ENCODE assay signal across 8 cellular contexts in genomic region chr16:30896890-30897730, GRCh38. TPM values are rescaled to one million over a fixed set of nuclear protein-coding genes. Genes with fewer than 3 reads are reported as not detected.
DNase-seq lines count a peak whose midpoint lies in the region; ATAC-seq and TF ChIP-seq lines count a peak whose summit lies in the region.

No MANE protein-coding gene starts in this region.

- H3K4me3 Mint-ChIP-seq in CD4-positive, CD25-positive, alpha-beta regulatory T cell: peak overlapping the region; percentile 54 to 93 (median 66)
- peak overlapping the region; percentile 63 for H3K4me3 Mint-ChIP-seq in activated CD4-positive, alpha-beta memory T cell treated with anti-CD3 and anti-CD28 coated beads, Interleukin-2, amount 10 ng/mL, durations not matched to agents 7 days and 5 days

- peaks cover 15 to 58% (median 24%) of the 10 kb centered on the region in 4 donors for H3K4me1 Mint-ChIP-seq in CD4-positive, CD25-positive, alpha-beta regulatory T cell
- H3K4me1 Mint-ChIP-seq in activated CD4-positive, alpha-beta memory T cell treated with anti-CD3 and anti-CD28 coated beads, Interleukin-2, amount 10 ng/mL, durations not matched to agents 7 days and 5 days: peaks cover 58% of the 10 kb centered on the region

- 8% methylated on average over 20 of the region's 31 CpGs for WGBS in right lobe of liver (ENCODE audit: insufficient coverage, low coverage, low lambda C conversion rate, missing lambda C conversion rate)

- TF ChIP-seq POLR2A in right lobe of liver (IDR thresholded peaks at IDR 0.05): no peak

- H3K4me3 ChIP-seq in CD4-positive, CD25-positive, alpha-beta regulatory T cell (ENCODE audit: low read depth, low read length): peak overlapping the region; percentile 37
- peak overlapping the region; percentile 33 to 73 (median 60) for H3K4me3 ChIP-seq in dorsolateral prefrontal cortex
- H3K4me3 ChIP-seq in right lobe of liver: peak overlapping the region; percentile 38 to 56 (median 39)

- H3K9me3 Mint-ChIP-seq in CD4-positive, CD25-positive, alpha-beta regulatory T cell: no peaks in the 10 kb centered on the region
- H3K9me3 Mint-ChIP-seq in activated CD4-positive, alpha-beta memory T cell treated with anti-CD3 and anti-CD28 coated beads, Interleukin-2, amount 10 ng/mL, durations not matched to agents 7 days and 5 days: no peaks in the 10 kb centered on the region

- ATAC-seq in CD4-positive, CD25-positive, alpha-beta regulatory T cell (ENCODE audit: low read depth in 2 of 2): peak; percentile 56 to 59
- ATAC-seq in right lobe of liver: peak; percentile 74 to 78 (median 74)

- peak overlapping the region; percentile 51 for H3K27ac ChIP-seq in CD4-positive, CD25-positive, alpha-beta regulatory T cell (ENCODE audit: insufficient read depth, low read length, poor library complexity, severe bottlenecking)
- H3K27ac ChIP-seq in dorsolateral prefrontal cortex: peak overlapping the region; percentile 39 to 97 (median 92)
- H3K27ac ChIP-seq in right lobe of liver: peak overlapping the region; percentile 77 to 89 (median 88)

- intact Hi-C loops in dorsolateral prefrontal cortex (cut with DNase I) (loop anchor here (2.0 to 10.0 kb wide), 3 partner anchors 26 to 202 kb away; partner anchors contain the start of genes FBXL19 (in 1 of the 2) and SRCAP (in 1 of the 2)), right lobe of liver (cut with DNase I) (no loop called here)

- H3K36me3 Mint-ChIP-seq in CD4-positive, CD25-positive, alpha-beta regulatory T cell: no peaks in the 10 kb centered on the region
- no peaks in the 10 kb centered on the region for H3K36me3 Mint-ChIP-seq in activated CD4-positive, alpha-beta memory T cell treated with anti-CD3 and anti-CD28 coated beads, Interleukin-2, amount 10 ng/mL, durations not matched to agents 7 days and 5 days (ENCODE audit: low read depth)

- peaks cover 36% of the 10 kb centered on the region for H3K4me1 ChIP-seq in CD4-positive, CD25-positive, alpha-beta regulatory T cell (ENCODE audit: control insufficient read depth, insufficient read depth, low read length, poor library complexity, severe bottlenecking)
- peaks cover 0 to 22% (median 3%) of the 10 kb centered on the region in 4 donors for H3K4me1 ChIP-seq in right lobe of liver

- no peaks in the 10 kb centered on the region for H3K27me3 ChIP-seq in CD4-positive, CD25-positive, alpha-beta regulatory T cell (ENCODE audit: control insufficient read depth, insufficient read depth, low read length)
- H3K27me3 ChIP-seq in dorsolateral prefrontal cortex (no peaks in the 10 kb centered on the region), right lobe of liver (no peaks in the 10 kb centered on the region)

- H3K27ac Mint-ChIP-seq in CD4-positive, CD25-positive, alpha-beta regulatory T cell: peak overlapping the region; percentile 73 to 88 (median 87)
- H3K27ac Mint-ChIP-seq in activated CD4-positive, alpha-beta memory T cell treated with anti-CD3 and anti-CD28 coated beads, Interleukin-2, amount 10 ng/mL, durations not matched to agents 7 days and 5 days: peak overlapping the region; percentile 65

- H3K27me3 Mint-ChIP-seq in CD4-positive, CD25-positive, alpha-beta regulatory T cell: peaks cover 4% of the 10 kb centered on the region
- H3K27me3 Mint-ChIP-seq in activated CD4-positive, alpha-beta memory T cell treated with anti-CD3 and anti-CD28 coated beads, Interleukin-2, amount 10 ng/mL, durations not matched to agents 7 days and 5 days: no peaks in the 10 kb centered on the region

- CTCF ChIA-PET in activated CD4-positive, alpha-beta memory T cell treated with anti-CD3 and anti-CD28 coated beads, Interleukin-2, amount 10 ng/mL, durations not matched to agents 7 days and 5 days (lab: Charles Lee): interaction anchor here (0.6 to 1.7 kb wide), 3 partner anchors 52 to 75 kb away, joined by 3 to 7 read pairs (median 5); no protein-coding TSS in a partner anchor

- peak; percentile 66 to 89 (median 73) for DNase-seq in CD4-positive, CD25-positive, alpha-beta regulatory T cell
- peak; percentile 86 for DNase-seq in HCEC 1CT
- peak; percentile 81 for DNase-seq in NCI-H345 treated with DMSO at 0.1 percent for 48 hours (lab: John Stamatoyannopoulos, UW; ENCODE audit: unreplicated experiment)
- DNase-seq in activated CD4-positive, alpha-beta memory T cell treated with anti-CD3 and anti-CD28 coated beads, Interleukin-2, amount 10 ng/mL, durations not matched to agents 7 days and 5 days: peak; percentile 85
- DNase-seq in dorsolateral prefrontal cortex: peak; percentile 84 to 92 (median 90)
- peak; percentile 92 to 94 (median 94) for DNase-seq in right lobe of liver
- DNase-seq in stimulated activated CD4-positive, alpha-beta T cell treated with anti-CD3 and anti-CD28 coated beads, Interleukin-4, amount 100 ng/mL, for 1 hour: peak; percentile 82
- no peak for DNase-seq in DMS114 treated with DMSO at 0.1 percent for 48 hours (lab: John Stamatoyannopoulos, UW; ENCODE audit: unreplicated experiment)

- POLR2A ChIA-PET in activated CD4-positive, alpha-beta memory T cell treated with anti-CD3 and anti-CD28 coated beads, Interleukin-2, amount 10 ng/mL, durations not matched to agents 7 days and 5 days (lab: Charles Lee): interaction anchor here (3.5 kb wide), 1 partner anchor 22 kb away, joined by 20 read pairs; no protein-coding TSS in a partner anchor

- TF ChIP-seq CTCF in dorsolateral prefrontal cortex (IDR thresholded peaks at IDR 0.05 in 54 of 56, conservative IDR thresholded peaks at IDR 0.05 in 2 of 56; ENCODE audit: low read depth in 1 of 56, partially characterized antibody in 56 of 56) (peak in 32 of 56 donors; percentile 7 to 58 (median 30)), right lobe of liver (IDR thresholded peaks at IDR 0.05) (no peak)

- H3K36me3 ChIP-seq in CD4-positive, CD25-positive, alpha-beta regulatory T cell (ENCODE audit: control insufficient read depth, insufficient read depth, low read length): no peaks in the 10 kb centered on the region
- no peaks in the 10 kb centered on the region for H3K36me3 ChIP-seq in right lobe of liver

- no peaks in the 10 kb centered on the region for H3K9me3 ChIP-seq in CD4-positive, CD25-positive, alpha-beta regulatory T cell (ENCODE audit: control insufficient read depth in 2 of 2, low read length in 2 of 2)
- H3K9me3 ChIP-seq in right lobe of liver: no peaks in the 10 kb centered on the region

RNA-seq across cellular contexts. Expression of gene CTF1, which starts 0.7 kb away (rescaled TPM):
- 0.30 TPM for total RNA-seq in CD4-positive, CD25-positive, alpha-beta regulatory T cell
- polyA plus RNA-seq in CD4-positive, CD25-positive, alpha-beta regulatory T cell: not detected
- total RNA-seq in activated CD4-positive, alpha-beta memory T cell treated with anti-CD3 and anti-CD28 coated beads, Interleukin-2, amount 10 ng/mL, durations not matched to agents 7 days and 5 days: under 1 TPM; 0.20 to 0.25 TPM
- total RNA-seq in dorsolateral prefrontal cortex (1 to 10 TPM in 119 of 120 experiments, under 1 TPM in 1; 0.90 to 9.9 (median 3.1) TPM), right lobe of liver (under 1 TPM in 4 of 6 experiments, not detected in 2; 0.13 to 0.74 (median 0.43) TPM)

RNA-seq across cellular contexts. Expression of gene BCL7C, which starts 3.2 kb away (rescaled TPM):
- total RNA-seq in CD4-positive, CD25-positive, alpha-beta regulatory T cell: 22.9 TPM
- polyA plus RNA-seq in CD4-positive, CD25-positive, alpha-beta regulatory T cell: 10 to 100 TPM; 31.4 to 43.7 (median 41.2) TPM
- total RNA-seq in activated CD4-positive, alpha-beta memory T cell treated with anti-CD3 and anti-CD28 coated beads, Interleukin-2, amount 10 ng/mL, durations not matched to agents 7 days and 5 days: 10 to 100 TPM; 22.3 to 23.5 TPM
- total RNA-seq in dorsolateral prefrontal cortex (10 to 100 TPM in 118 of 120 experiments, 1 to 10 TPM in 2; 8.8 to 28.1 (median 15.6) TPM), right lobe of liver (10 to 100 TPM in 2 of 6 experiments, 1 to 10 TPM in 4; 5.9 to 14.3 (median 7.9) TPM)

RNA-seq across cellular contexts. Expression of gene FBXL19, which starts 26.3 kb away (rescaled TPM):
- total RNA-seq in CD4-positive, CD25-positive, alpha-beta regulatory T cell: 13.0 TPM
- under 1 TPM in 3 of 4 donors, not detected in 1; 0.14 to 0.21 (median 0.17) TPM for polyA plus RNA-seq in CD4-positive, CD25-positive, alpha-beta regulatory T cell
- total RNA-seq in activated CD4-positive, alpha-beta memory T cell treated with anti-CD3 and anti-CD28 coated beads, Interleukin-2, amount 10 ng/mL, durations not matched to agents 7 days and 5 days: 10 to 100 TPM; 25.8 to 27.2 TPM
- 10 to 100 TPM; 23.5 to 84.8 (median 52.1) TPM for total RNA-seq in dorsolateral prefrontal cortex
- 1 to 10 TPM; 2.8 to 8.0 (median 3.4) TPM for total RNA-seq in right lobe of liver

RNA-seq across cellular contexts. Expression of gene ORAI3, which starts 51.8 kb away (rescaled TPM):
- total RNA-seq in CD4-positive, CD25-positive, alpha-beta regulatory T cell: 7.7 TPM
- 10 to 100 TPM; 30.7 to 34.7 (median 31.7) TPM for polyA plus RNA-seq in CD4-positive, CD25-positive, alpha-beta regulatory T cell
- total RNA-seq in activated CD4-positive, alpha-beta memory T cell treated with anti-CD3 and anti-CD28 coated beads, Interleukin-2, amount 10 ng/mL, durations not matched to agents 7 days and 5 days: 10 to 100 TPM; 30.3 to 33.6 TPM
- total RNA-seq in dorsolateral prefrontal cortex (10 to 100 TPM in 42 of 120 experiments, 1 to 10 TPM in 78; 4.7 to 19.1 (median 9.1) TPM), right lobe of liver (10 to 100 TPM; 27.7 to 56.6 (median 31.6) TPM)

Comparison
In these comparisons a context has a peak if more than half of its experiments do, and no peak if none do; other contexts are left out.
1. CTCF ChIP-seq: peak in dorsolateral prefrontal cortex (32 of 56); none in right lobe of liver (0 of 4).
2. intact Hi-C loops: an anchor here in dorsolateral prefrontal cortex (2.0 to 10.0 kb wide); none called in right lobe of liver.
3. Peak in every context shown above with its lines, with median percentiles within 50 percentile points of each other: H3K27ac ChIP-seq and H3K4me3 ChIP-seq.